ENCODE assay signal across 8 cellular contexts in genomic region chr15:93997071-93997658, GRCh38.
DNase-seq lines count a peak whose midpoint lies in the region; ATAC-seq, FAIRE-seq and TF ChIP-seq lines count a peak whose summit lies in the region.

No MANE protein-coding gene starts in this region.

- no peaks in the 10 kb centered on the region for H3K36me3 ChIP-seq in mesendoderm (ENCODE audit: control insufficient read depth, insufficient read depth, low read length)

- no peaks in the 10 kb centered on the region for H3K79me1 ChIP-seq in mesendoderm (ENCODE audit: low read length)

- ATAC-seq in HG03432 (IDR thresholded peaks at IDR 0.05; ENCODE audit: unreplicated experiment) = no peak

- H3K56ac ChIP-seq in mesendoderm (ENCODE audit: low read length) = no peak overlapping the region

- TF ChIP-seq CTCF in D721Med (IDR thresholded peaks at IDR 0.05; ENCODE audit: insufficient read depth, missing control alignments) (peak; percentile 58), HL-60 (IDR thresholded peaks at IDR 0.05; ENCODE audit: insufficient read depth, low read length) (peak; percentile 71)

- no peak overlapping the region for H2BK15ac ChIP-seq in mesendoderm (replicated peaks; ENCODE audit: low read depth)

- no peak overlapping the region for H3K9ac ChIP-seq in mesendoderm (ENCODE audit: low read length)

- H3K4me2 ChIP-seq in mesendoderm (ENCODE audit: low read length) = no peak overlapping the region

- H3K23ac ChIP-seq in mesendoderm (ENCODE audit: low read length) = no peak overlapping the region

- no peak for FAIRE-seq in D721Med (lab: Jason Lieb, UNC)

- no peak for DNase-seq in D721Med (ENCODE audit: insufficient read length, low spot score)
- DNase-seq in HL-60 (ENCODE audit: low read depth in 1 of 2, low spot score in 1 of 2) = no peak
- DNase-seq in astrocyte of the hippocampus (ENCODE audit: low read depth, low spot score) = peak; percentile 56
- peak; percentile 13 for DNase-seq in mesendoderm
- no peak for DNase-seq in hypothalamus (lab: John Stamatoyannopoulos, UW)
- DNase-seq in cerebellar nuclear complex (lab: John Stamatoyannopoulos, UW) = no peak
- no peak for DNase-seq in COR-L47 (lab: John Stamatoyannopoulos, UW)

- H3K4ac ChIP-seq in mesendoderm (ENCODE audit: low read depth, low read length) = no peak overlapping the region

- no CpG with 5 or more reads among the region's 6 CpGs for WGBS in mesendoderm (ENCODE audit: extremely low coverage, insufficient coverage, low lambda C conversion rate)

- no peak overlapping the region for H3K27ac ChIP-seq in HL-60 (replicated peaks)
- H3K27ac ChIP-seq in mesendoderm (ENCODE audit: low read depth, low read length) = no peak overlapping the region

- no peak overlapping the region for H4K5ac ChIP-seq in mesendoderm (ENCODE audit: low read length)

- no peak overlapping the region for H2BK120ac ChIP-seq in mesendoderm (ENCODE audit: low read depth, low read length)

- H3K4me3 ChIP-seq in HL-60 (replicated peaks; ENCODE audit: insufficient read depth, low read length) (no peak overlapping the region), mesendoderm (ENCODE audit: low read length) (no peak overlapping the region)

- H3K4me1 ChIP-seq in mesendoderm (ENCODE audit: control insufficient read depth, low read depth, low read length) = no peaks in the 10 kb centered on the region

- H2BK5ac ChIP-seq in mesendoderm (ENCODE audit: low read length) = no peak overlapping the region

- no peaks in the 10 kb centered on the region for H3K79me2 ChIP-seq in mesendoderm (ENCODE audit: control insufficient read depth, insufficient read depth, low read length)

- H2AK5ac ChIP-seq in mesendoderm (ENCODE audit: low read length) = no peak overlapping the region

- H3K27me3 ChIP-seq in HL-60 (ENCODE audit: insufficient read depth, poor library complexity, severe bottlenecking) = peaks cover 5% of the 10 kb centered on the region
- no peaks in the 10 kb centered on the region for H3K27me3 ChIP-seq in mesendoderm (ENCODE audit: insufficient read depth, low read length, poor library complexity)

- H4K8ac ChIP-seq in mesendoderm (ENCODE audit: low read depth, low read length) = no peak overlapping the region

- H3K18ac ChIP-seq in mesendoderm (ENCODE audit: low read length) = no peak overlapping the region

Comparison
In these comparisons a context has a peak if more than half of its experiments do, and no peak if none do; other contexts are left out.
1. DNase-seq: peak in astrocyte of the hippocampus (single experiment) and mesendoderm (single experiment); none in D721Med (single experiment), HL-60 (0 of 2), hypothalamus (0 of 51), cerebellar nuclear complex (0 of 2) and COR-L47 (single experiment).